ENCODE assay signal across 32 cellular contexts in the genomic region with DNA sequence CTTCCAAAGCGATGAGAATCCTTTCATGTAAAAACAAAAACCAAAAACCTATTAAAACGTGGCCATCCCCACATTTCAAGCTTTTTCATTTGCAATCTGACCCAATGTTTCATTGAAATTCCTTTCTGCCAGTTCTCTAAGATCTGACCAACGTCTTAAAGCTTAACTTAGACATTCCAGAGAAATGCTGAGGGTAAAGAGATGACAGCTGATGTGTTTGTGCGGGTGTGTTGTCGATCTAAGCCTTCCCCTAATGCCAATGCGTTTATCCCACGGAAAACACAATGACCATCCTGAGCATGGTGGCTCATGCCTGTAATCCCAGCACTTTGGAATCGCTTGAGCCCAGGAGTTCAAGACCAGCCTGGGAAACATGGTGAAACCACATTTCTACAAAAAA. TPM values are rescaled to one million over a fixed set of nuclear protein-coding genes. Genes with fewer than 3 reads are reported as not detected.
"Had no signal": no experiment of that assay in that cellular context is flagged by ENCODE, and none has a peak within 500 bp of the region (broad histone marks: within the 10 kb centered on the region; RNA-seq: fewer than 3 reads in every experiment).

No MANE protein-coding gene starts in this region.

- H3K9me3 ChIP-seq: MG63, SJCRH30 had no signal

- H3K27me3 ChIP-seq: MG63, SJCRH30 had no signal

- H3K4me2 ChIP-seq: PC-9 had no signal

- H3K4me3 ChIP-seq: MG63, PC-9, SJCRH30, SK-N-MC had no signal

- H3K27ac ChIP-seq: PC-9, RWPE1, SJCRH30, SK-N-MC had no signal

- ATAC-seq: Panc1, Right ventricle myocardium inferior, SK-N-SH treated with all-trans-retinoic acid at 6 μM for 48 hours had no signal

- DNase-seq: Kasumi-1, KG1, MG63, NCI-H1048, NCI-H1092 treated with DMSO at 0.1 percent for 48 hours, NCI-H1105 treated with DMSO at 0.1 percent for 48 hours, NCI-H1417, NCI-H1436, NCI-H146, NCI-H1694, NCI-H187, NCI-H1930, NCI-H2029 treated with DMSO at 0.1 percent for 48 hours, NCI-H2081 treated with DMSO at 0.1 percent for 48 hours, NCI-H2107, NCI-H2171, NCI-H226, NCI-H446 treated with DMSO at 0.1 percent for 48 hours, NCI-H510A, NCI-H524, NCI-H526, NCI-H69, NCI-H748 treated with DMSO at 0.1 percent for 48 hours, PC-9, SHP77, SIG-M5, SJCRH30 had no signal

- H3K36me3 ChIP-seq: SJCRH30 had no signal

- H3K4me1 ChIP-seq: SJCRH30 had no signal

RNA-seq across cellular contexts. Expression of gene TESMIN, which starts 6.4 kb away (rescaled TPM):
- total RNA-seq: SJCRH30 had no signal
